9 cellular contexts compared by ENCODE assay signal in the genomic region with DNA sequence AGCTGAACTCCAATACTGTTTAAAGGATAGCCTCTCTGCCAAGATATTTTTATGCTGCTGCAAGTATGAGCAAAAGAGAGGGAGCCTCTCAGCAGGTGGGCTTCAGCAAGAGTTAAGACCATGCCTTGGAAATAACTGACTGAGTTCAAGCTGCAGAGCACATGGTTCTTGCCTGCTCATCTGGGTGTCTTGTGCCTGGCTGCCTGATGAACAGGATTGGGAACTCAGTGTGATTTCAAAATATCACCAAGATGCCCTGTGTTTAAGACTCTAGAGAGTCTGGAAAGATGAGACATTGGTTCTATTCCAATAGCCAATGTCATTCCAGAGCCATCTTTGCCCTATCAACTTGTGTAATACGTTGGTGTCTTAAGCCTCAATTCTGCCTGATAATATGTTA.
"Had no signal": no experiment of that assay in that cellular context is flagged by ENCODE, and none has a peak within 500 bp of the region (broad histone marks: within the 10 kb centered on the region; RNA-seq: fewer than 3 reads in every experiment).

No MANE protein-coding gene starts in this region.

- DNase-seq: GM23248, GOT3, H7, HFFc6, IMR-90 had no signal

- H2AFZ ChIP-seq: GM23248 had no signal

- H3K36me3 ChIP-seq: HAP-1 had no signal

- H3K4me3 ChIP-seq: GM23248, HAP-1, K562 had no signal

- H3K9me3 ChIP-seq: HAP-1 had no signal

- H3K27ac ChIP-seq: GM23248, HL-60 had no signal

- H3K9ac ChIP-seq: GM23248 had no signal

- H3K4me1 ChIP-seq: HAP-1 had no signal

- ATAC-seq: HCT116, K562 had no signal

- FAIRE-seq: K562 had no signal
